22 cellular contexts compared by ENCODE assay signal in genomic region chr11:113614097-113614496, GRCh38.
"Had no signal": no experiment of that assay in that cellular context is flagged by ENCODE, and none has a peak within 500 bp of the region (broad histone marks: within the 10 kb centered on the region; RNA-seq: fewer than 3 reads in every experiment).

No MANE protein-coding gene starts in this region.

- H3K4me3 ChIP-seq: adrenal gland, gastroesophageal sphincter, suprapubic skin, tibial nerve had no signal

- H3K27ac ChIP-seq: adrenal gland, brain microvascular endothelial cell, gastroesophageal sphincter, suprapubic skin, tibial nerve had no signal

- DNase-seq: activated CD4-positive, alpha-beta T cell treated with anti-CD3 and anti-CD28 coated beads for 4 hours; activated CD4-positive, alpha-beta T cell treated with anti-CD3 and anti-CD28 coated beads, Interleukin-2, amount 50 U/mL, for 4 hours; activated CD8-positive, alpha-beta memory T cell treated with anti-CD3 and anti-CD28 coated beads for 24 hours; activated effector memory CD4-positive, alpha-beta T cell treated with Interleukin-2 at 50 U/mL for 16 hours; activated naive CD4-positive, alpha-beta T cell treated with Interleukin-2 at 50 U/mL for 16 hours; activated naive CD8-positive, alpha-beta T cell treated with anti-CD3 and anti-CD28 coated beads for 36 hours; adrenal gland; brain microvascular endothelial cell; cortex of kidney; effector memory CD8-positive, alpha-beta T cell; hippocampal formation; left colon; naive thymus-derived CD8-positive, alpha-beta T cell; occipital lobe; right cardiac atrium; stimulated activated CD4-positive, alpha-beta T cell treated with anti-CD3 and anti-CD28 coated beads, Interleukin-15, amount 100 ng/mL, for 24 hours; stimulated activated CD4-positive, alpha-beta T cell treated with anti-CD3 and anti-CD28 coated beads, Interleukin-2, amount 100 ng/mL, for 24 hours; stimulated activated naive CD4-positive, alpha-beta T cell had no signal

- H3K27me3 ChIP-seq: adrenal gland, brain microvascular endothelial cell, gastroesophageal sphincter, suprapubic skin, tibial nerve had no signal

- H3K27me3 Mint-ChIP-seq: activated naive CD8-positive, alpha-beta T cell treated with anti-CD3 and anti-CD28 coated beads for 36 hours had no signal

- H3K9me3 Mint-ChIP-seq: activated naive CD8-positive, alpha-beta T cell treated with anti-CD3 and anti-CD28 coated beads for 36 hours; effector memory CD8-positive, alpha-beta T cell had no signal

- H3K9me3 ChIP-seq: adrenal gland, gastroesophageal sphincter, suprapubic skin, tibial nerve had no signal

- H3K4me1 ChIP-seq: adrenal gland, suprapubic skin, tibial nerve had no signal

- H3K27ac Mint-ChIP-seq: activated naive CD8-positive, alpha-beta T cell treated with anti-CD3 and anti-CD28 coated beads for 36 hours; effector memory CD8-positive, alpha-beta T cell had no signal

- H3K36me3 ChIP-seq: adrenal gland, brain microvascular endothelial cell, gastroesophageal sphincter, suprapubic skin, tibial nerve had no signal

- H3K36me3 Mint-ChIP-seq: activated naive CD8-positive, alpha-beta T cell treated with anti-CD3 and anti-CD28 coated beads for 36 hours; naive thymus-derived CD8-positive, alpha-beta T cell had no signal

- H3K4me3 Mint-ChIP-seq: activated naive CD8-positive, alpha-beta T cell treated with anti-CD3 and anti-CD28 coated beads for 36 hours; effector memory CD8-positive, alpha-beta T cell; naive thymus-derived CD8-positive, alpha-beta T cell; neural crest cell had no signal

- H3K4me1 Mint-ChIP-seq: activated naive CD8-positive, alpha-beta T cell treated with anti-CD3 and anti-CD28 coated beads for 36 hours; neural crest cell had no signal

- ATAC-seq: effector memory CD8-positive, alpha-beta T cell; gastroesophageal sphincter; left colon; naive thymus-derived CD8-positive, alpha-beta T cell; right cardiac atrium had no signal
